In genomic region chr19:35643255-35644205, GRCh38 we compare ENCODE assay signal across 8 cellular contexts. TPM values are rescaled to one million over a fixed set of nuclear protein-coding genes. Genes with fewer than 3 reads are reported as not detected.
A peak's percentile ranks its signal among the peaks of the same experiment; 100 is the strongest.
DNase-seq lines count a peak whose midpoint lies in the region; ATAC-seq and TF ChIP-seq lines count a peak whose summit lies in the region.

No MANE protein-coding gene starts in this region.

- ATAC-seq in GM21390 (IDR thresholded peaks at IDR 0.05; ENCODE audit: unreplicated experiment): peak; percentile 31

- H3K27ac ChIP-seq in Karpas-422 (ENCODE audit: low read length) (peak overlapping the region; percentile 36), neuronal stem cell (replicated peaks; ENCODE audit: low read length) (peak overlapping the region; percentile 83)

- H2AFZ ChIP-seq in Karpas-422 (ENCODE audit: low read length) (peak overlapping the region; percentile 87), neuronal stem cell (ENCODE audit: low read length) (peak overlapping the region; percentile 99)

- no peaks in the 10 kb centered on the region for H3K79me1 ChIP-seq in neuronal stem cell (ENCODE audit: low read depth, low read length)

- peak overlapping the region; percentile 98 for H3K23ac ChIP-seq in neuronal stem cell (ENCODE audit: low read depth, low read length, poor library complexity)

- H4K20me1 ChIP-seq in Karpas-422 (ENCODE audit: insufficient read depth, low read depth, low read length): no peaks in the 10 kb centered on the region

- H3K9me3 ChIP-seq in Karpas-422 (ENCODE audit: low read length) (no peaks in the 10 kb centered on the region), neuronal stem cell (replicated peaks in 1 of 2; ENCODE audit: control insufficient read depth in 2 of 2, insufficient read depth in 1 of 2, low read depth in 1 of 2, low read length in 2 of 2) (no peaks in the 10 kb centered on the region)

- H2AK5ac ChIP-seq in neuronal stem cell (ENCODE audit: low read depth, low read length): peak overlapping the region; percentile 100

- no peak overlapping the region for H4K8ac ChIP-seq in neuronal stem cell (ENCODE audit: low read depth, low read length)

- H2BK5ac ChIP-seq in neuronal stem cell (ENCODE audit: low read length): peak overlapping the region; percentile 89

- H3K79me2 ChIP-seq in Karpas-422 (ENCODE audit: low read length): peaks cover 4% of the 10 kb centered on the region

- H3K36me3 ChIP-seq in Karpas-422 (ENCODE audit: insufficient read depth, low read length) (no peaks in the 10 kb centered on the region), neuronal stem cell (replicated peaks in 1 of 2; ENCODE audit: control insufficient read depth in 2 of 2, insufficient read depth in 2 of 2, low read length in 2 of 2) (peaks cover 0 to 1% of the 10 kb centered on the region in 2 donors)

- H2BK15ac ChIP-seq in neuronal stem cell (ENCODE audit: low read length): peak overlapping the region; percentile 74

- H2BK12ac ChIP-seq in neuronal stem cell (ENCODE audit: low read length): no peak overlapping the region

- H3K27me3 ChIP-seq in Karpas-422 (ENCODE audit: low read length): no peaks in the 10 kb centered on the region
- H3K27me3 ChIP-seq in neuronal stem cell (ENCODE audit: control insufficient read depth in 3 of 3, insufficient read depth in 3 of 3, low read depth in 1 of 3, low read length in 3 of 3): peaks cover 0 to 6% (median 0%) of the 10 kb centered on the region in 3 experiments

- H3K4me1 ChIP-seq in Karpas-422 (ENCODE audit: low read length) (peaks cover 47% of the 10 kb centered on the region), neuronal stem cell (ENCODE audit: control insufficient read depth in 2 of 2, insufficient read depth in 1 of 2, low read depth in 1 of 2, low read length in 2 of 2) (peaks cover 22 to 30% of the 10 kb centered on the region in 2 donors)

- H3K4ac ChIP-seq in neuronal stem cell (ENCODE audit: low read length): no peak overlapping the region

- peak overlapping the region; percentile 80 for H3K9ac ChIP-seq in Karpas-422 (ENCODE audit: low read length)
- H3K9ac ChIP-seq in neuronal stem cell (ENCODE audit: low read depth, low read length, poor library complexity): peak overlapping the region; percentile 78

- no CpG with 5 or more reads among the region's 69 CpGs for WGBS in neuronal stem cell (ENCODE audit: extremely low coverage in 2 of 2, insufficient read length in 2 of 2, insufficient replicate concordance in 1 of 2), 2 donors

- TF ChIP-seq CTCF in foreskin fibroblast (IDR thresholded peaks at IDR 0.05; ENCODE audit: low read depth, low read length): no peak

- DNase-seq in CMK (ENCODE audit: low read depth) (peak; percentile 76), Karpas-422 (peak; percentile 93), activated gamma-delta T cell (lab: John Stamatoyannopoulos, UW) (peak; percentile 56), foreskin fibroblast (peak; percentile 76 to 91), neuronal stem cell (ENCODE audit: low spot score) (peak; percentile 87), superior temporal gyrus (ENCODE audit: extremely low spot score) (peak; percentile 14)

- H3K4me2 ChIP-seq in Karpas-422 (ENCODE audit: low read depth, low read length, poor library complexity, severe bottlenecking) (peak overlapping the region; percentile 98), neuronal stem cell (ENCODE audit: insufficient read depth, low read length, poor library complexity, severe bottlenecking) (peak overlapping the region; percentile 98)

- H3K18ac ChIP-seq in neuronal stem cell (ENCODE audit: low read length): peak overlapping the region; percentile 93

- peak overlapping the region; percentile 77 for H3K4me3 ChIP-seq in Karpas-422 (ENCODE audit: low read length)
- peak overlapping the region; percentile 64 to 66 for H3K4me3 ChIP-seq in foreskin fibroblast (ENCODE audit: low read depth in 1 of 2, low read length in 2 of 2)
- H3K4me3 ChIP-seq in neuronal stem cell (ENCODE audit: low read length in 2 of 2): peak overlapping the region; percentile 64 to 84

- no peaks in the 10 kb centered on the region for H3K9me2 ChIP-seq in Karpas-422 (replicated peaks; ENCODE audit: insufficient read depth, low read length)

- no peak overlapping the region for H2BK120ac ChIP-seq in neuronal stem cell (ENCODE audit: low read depth, low read length)

- peak overlapping the region; percentile 89 for H3K14ac ChIP-seq in neuronal stem cell (ENCODE audit: low read length)

- peak; percentile 83 for TF ChIP-seq POLR2A in Raji (IDR thresholded peaks at IDR 0.05; ENCODE audit: insufficient read depth, low read depth, low read length)

- H4K91ac ChIP-seq in neuronal stem cell (ENCODE audit: low read depth, low read length, poor library complexity): no peak overlapping the region

RNA-seq across cellular contexts. Expression of gene ETV2, which starts 2.0 kb away (rescaled TPM):
- 0.54 and 0.75 TPM in 2 replicates for total RNA-seq in Karpas-422 (2014; rRNA removed; shearing (Covaris generic); ENCODE audit: low replicate concordance)
- polyA plus RNA-seq in neuronal stem cell (2013, experiment 1 of 2): 2.1 TPM
- polyA plus RNA-seq in neuronal stem cell (2013, experiment 2 of 2): 1.9 TPM

RNA-seq across cellular contexts. Expression of gene COX6B1, which starts 4.6 kb away (rescaled TPM):
- total RNA-seq in Karpas-422 (2014; rRNA removed; shearing (Covaris generic); ENCODE audit: low replicate concordance): 445 and 611 TPM in 2 replicates
- 708 TPM for polyA plus RNA-seq in neuronal stem cell (2013, experiment 1 of 2)
- polyA plus RNA-seq in neuronal stem cell (2013, experiment 2 of 2): 694 TPM

RNA-seq across cellular contexts. Expression of gene RBM42, which starts 14.7 kb away (rescaled TPM):
- 36.9 and 82.1 TPM in 2 replicates for total RNA-seq in Karpas-422 (2014; rRNA removed; shearing (Covaris generic); ENCODE audit: low replicate concordance)
- 39.0 TPM for polyA plus RNA-seq in neuronal stem cell (2013, experiment 1 of 2)
- polyA plus RNA-seq in neuronal stem cell (2013, experiment 2 of 2): 39.4 TPM

RNA-seq across cellular contexts. Expression of gene UPK1A, which starts 22.8 kb away (rescaled TPM):
- total RNA-seq in Karpas-422 (2014; rRNA removed; shearing (Covaris generic); ENCODE audit: low replicate concordance): not detected in 2 replicates
- polyA plus RNA-seq in neuronal stem cell (2013, experiment 1 of 2): 0.53 TPM
- polyA plus RNA-seq in neuronal stem cell (2013, experiment 2 of 2): 0.57 TPM

RNA-seq across cellular contexts. Expression of gene HAUS5, which starts 31.0 kb away (rescaled TPM):
- total RNA-seq in Karpas-422 (2014; rRNA removed; shearing (Covaris generic); ENCODE audit: low replicate concordance): 12.5 and 26.2 TPM in 2 replicates
- polyA plus RNA-seq in neuronal stem cell (2013, experiment 1 of 2): 16.2 TPM
- polyA plus RNA-seq in neuronal stem cell (2013, experiment 2 of 2): 16.1 TPM

Comparison
In these comparisons a context has a peak if more than half of its experiments do, and no peak if none do; other contexts are left out.
1. Peak in every context shown above with its lines: DNase-seq, ATAC-seq, H3K4me3 ChIP-seq and H3K27ac ChIP-seq.
2. DNase-seq: peak in every context shown above with its lines; median percentile 93 in Karpas-422; 87 in neuronal stem cell; 84 in foreskin fibroblast; 76 in CMK; 56 in activated gamma-delta T cell; 14 in superior temporal gyrus.